1 cellular context compared by ENCODE assay signal in genomic region chr17:76920364-76921139, GRCh38.
TF ChIP-seq lines count a peak whose summit lies in the region.

No MANE protein-coding gene starts in this region.

TF ChIP-seq in A549, 52 proteins besides CTCF, POLR2A, EP300 and RAD21:
- TF ChIP-seq REST (IDR thresholded peaks at IDR 0.05) (peak; percentile 74; the same call in 1 of the 2 replicates), ZC3H11A (IDR thresholded peaks at IDR 0.05) (no peak)
